In the genomic region with DNA sequence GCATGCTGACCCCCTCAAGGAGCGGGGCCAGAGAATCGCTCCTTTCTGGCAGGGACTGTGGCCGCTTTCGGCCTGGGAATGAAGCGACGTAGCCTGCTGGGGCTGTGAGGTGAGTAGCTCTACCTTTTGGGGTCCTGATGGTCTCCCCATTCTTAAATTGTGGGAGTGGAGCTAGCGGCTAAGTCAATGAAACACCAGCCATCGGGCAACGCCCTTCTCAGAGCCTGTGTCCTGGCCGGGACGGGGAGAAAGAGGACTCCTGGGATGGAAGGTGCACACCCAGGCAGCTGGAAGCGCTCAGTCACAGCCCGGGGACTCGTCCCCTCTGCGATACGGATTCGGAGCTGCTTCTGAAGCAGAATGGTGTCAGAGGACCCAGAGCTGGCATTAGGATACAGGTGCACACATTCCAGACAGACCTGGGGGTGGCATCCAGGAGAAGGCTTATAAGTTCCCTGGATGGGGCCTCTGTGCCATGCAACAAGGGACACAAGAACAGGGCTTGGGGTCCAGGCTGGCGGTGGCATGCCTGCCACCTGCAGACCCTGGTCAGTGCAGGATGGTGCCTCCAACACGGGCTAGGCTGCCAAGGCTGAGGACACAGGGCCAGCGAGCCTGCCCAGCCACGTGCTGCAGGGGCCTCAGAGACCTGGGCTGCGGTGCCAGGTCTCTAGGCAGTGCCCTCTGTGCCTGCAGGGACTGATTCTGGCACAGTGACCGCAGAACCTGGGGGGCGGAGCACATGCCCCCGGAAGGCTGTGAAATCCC, we compare ENCODE assay signal across 7 cellular contexts. TPM values are rescaled to one million over a fixed set of nuclear protein-coding genes. Genes with fewer than 3 reads are reported as not detected.
DNase-seq lines count a peak whose midpoint lies in the region; ATAC-seq and TF ChIP-seq lines count a peak whose summit lies in the region.

No MANE protein-coding gene starts in this region.

- peaks cover 23% of the 10 kb centered on the region for H3K27me3 ChIP-seq in left ventricle myocardium inferior (ENCODE audit: low read depth)
- peaks cover 7% of the 10 kb centered on the region for H3K27me3 ChIP-seq in skeletal muscle satellite cell (ENCODE audit: control insufficient read depth, insufficient read depth, low read length)

- no peaks in the 10 kb centered on the region for H3K36me3 ChIP-seq in left ventricle myocardium inferior
- H3K36me3 ChIP-seq in skeletal muscle satellite cell (ENCODE audit: insufficient read depth, low read length), result no peaks in the 10 kb centered on the region

- peak overlapping the region; percentile 79 for H3K27ac ChIP-seq in left ventricle myocardium inferior (replicated peaks)

- DNase-seq in GM13977 (ENCODE audit: low spot score) (peak; percentile 63), SW480 (ENCODE audit: low spot score) (peak; percentile 22), left ventricle myocardium inferior (no peak), DMS153 (lab: John Stamatoyannopoulos, UW) (no peak), H4 (ENCODE audit: low spot score) (no peak)

- H3K4me1 ChIP-seq in left ventricle myocardium inferior (peaks cover 49% of the 10 kb centered on the region), skeletal muscle satellite cell (ENCODE audit: control insufficient read depth, insufficient read depth, low read length) (peaks cover 30% of the 10 kb centered on the region)

- H3K9me3 ChIP-seq in left ventricle myocardium inferior (replicated peaks), result no peaks in the 10 kb centered on the region
- H3K9me3 ChIP-seq in skeletal muscle satellite cell (replicated peaks; ENCODE audit: low read length), result no peaks in the 10 kb centered on the region

- no peak for ATAC-seq in GM19455 (IDR thresholded peaks at IDR 0.05; ENCODE audit: unreplicated experiment)

- TF ChIP-seq CTCF in GM13977 (IDR thresholded peaks at IDR 0.05; ENCODE audit: extremely low read depth, insufficient read depth, missing control alignments) (no peak), left ventricle myocardium inferior (IDR thresholded peaks at IDR 0.05; ENCODE audit: borderline replicate concordance) (no peak)

- peak overlapping the region; percentile 79 for H3K4me2 ChIP-seq in skeletal muscle satellite cell (ENCODE audit: low read length)

- in situ Hi-C loops in GM13977 (cut with MboI; ENCODE audit: low pct_unique_long_range_greater_than_20kb, low sequenced_read_pairs, unreplicated experiment), result no loop called here

- intact Hi-C loops in left ventricle myocardium inferior (cut with micrococcal nuclease), result loop anchor here (5.0 kb wide), 1 partner anchor 186 kb away; no protein-coding TSS in a partner anchor

- H3K4me3 ChIP-seq in left ventricle myocardium inferior, result peak overlapping the region; percentile 73
- peak overlapping the region; percentile 67 for H3K4me3 ChIP-seq in skeletal muscle satellite cell (ENCODE audit: low read length)

- H3K9ac ChIP-seq in skeletal muscle satellite cell (ENCODE audit: low read depth, low read length), result peak overlapping the region; percentile 31

RNA-seq across cellular contexts. Expression of gene WNT9A, which starts 0.9 kb away (rescaled TPM):
- 4.8 TPM for total RNA-seq in left ventricle myocardium inferior
- total RNA-seq in skeletal muscle satellite cell (2012; rRNA removed), result 0.25 and 0.87 TPM in 2 replicates
- total RNA-seq in H4 (2014; rRNA removed; shearing (Covaris generic)), result 0.37 and 0.47 TPM in 2 replicates

RNA-seq across cellular contexts. Expression of gene WNT3A, which starts 58.1 kb away (rescaled TPM):
- total RNA-seq in left ventricle myocardium inferior, result not detected
- total RNA-seq in skeletal muscle satellite cell (2012; rRNA removed), result not detected in 2 replicates
- not detected in 2 replicates for total RNA-seq in H4 (2014; rRNA removed; shearing (Covaris generic))

Comparison
In these comparisons a context has a peak if more than half of its experiments do, and no peak if none do; other contexts are left out.
1. DNase-seq: peak in GM13977 (single experiment) and SW480 (single experiment); none in left ventricle myocardium inferior (single experiment), DMS153 (single experiment) and H4 (single experiment).